In the genomic region with DNA sequence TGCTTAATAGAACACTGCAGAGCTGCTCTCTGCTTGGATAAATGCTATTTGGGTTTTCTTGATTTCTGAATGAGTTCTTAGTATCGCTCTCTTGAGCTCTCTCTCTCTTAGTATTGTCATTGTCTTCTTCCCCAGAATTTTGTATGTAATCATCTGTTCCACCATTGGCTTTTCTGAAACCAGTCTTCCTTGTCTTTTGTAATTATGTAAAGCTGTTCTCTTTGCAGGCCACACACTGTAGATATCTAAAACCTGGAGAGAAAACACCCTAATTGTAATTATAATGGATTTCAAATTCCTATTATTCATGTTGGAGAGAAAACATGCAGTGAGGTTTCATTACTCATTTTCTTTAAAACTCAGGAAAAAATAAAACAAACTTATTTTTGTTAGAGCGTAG, we compare ENCODE assay signal across 20 cellular contexts.
"Had no signal": no experiment of that assay in that cellular context is flagged by ENCODE, and none has a peak within 500 bp of the region (broad histone marks: within the 10 kb centered on the region; RNA-seq: fewer than 3 reads in every experiment).

No MANE protein-coding gene starts in this region.

- H3K4me3 ChIP-seq: SJSA1, SK-N-MC had no signal

- FAIRE-seq: HepG2, RCC 7860 had no signal

- H3K36me3 ChIP-seq: SJSA1 had no signal

- H3K27ac ChIP-seq: SJSA1, SK-N-MC had no signal

- H3K4me1 ChIP-seq: SJSA1 had no signal

- ATAC-seq: HepG2 had no signal

- H3K27me3 ChIP-seq: SJSA1 had no signal

- DNase-seq: IMR-90, Kasumi-1, KG1, MM.1S, NCI-H1092 treated with DMSO at 0.1 percent for 48 hours, NCI-H1436, NCI-H187 treated with DMSO at 0.1 percent for 48 hours, NCI-H2029 treated with DMSO at 0.1 percent for 48 hours, NCI-H2107, NCI-H2227 treated with DMSO at 0.1 percent for 48 hours, NCI-H524, NCI-H526 treated with DMSO at 0.1 percent for 48 hours, NCI-H774, Right ventricle myocardium superior, RPMI8226, SIG-M5 had no signal

- H3K9me3 ChIP-seq: SJSA1 had no signal
